Comparison of ENCODE assay signal across 25 cellular contexts in the genomic region with DNA sequence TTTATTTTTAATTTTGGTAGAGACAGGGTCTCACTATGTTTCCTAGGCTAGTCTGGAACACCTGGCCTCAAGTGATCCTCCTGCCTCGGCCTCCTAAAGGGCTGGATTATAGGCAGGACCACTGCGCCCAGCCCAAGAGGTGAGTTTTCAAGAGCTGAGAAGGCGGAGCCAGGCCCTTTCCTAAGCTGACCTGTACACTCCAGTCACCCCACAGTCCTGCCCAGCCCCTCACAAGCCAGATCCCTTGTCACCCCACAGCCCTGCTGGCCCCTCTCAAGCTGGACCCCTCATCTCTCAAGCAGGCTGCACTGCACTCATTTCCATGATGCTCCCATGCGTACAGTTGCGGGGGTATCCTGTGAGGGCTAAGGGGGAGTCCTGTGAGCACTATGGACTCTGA.
"Had no signal": no experiment of that assay in that cellular context is flagged by ENCODE, and none has a peak within 500 bp of the region (broad histone marks: within the 10 kb centered on the region; RNA-seq: fewer than 3 reads in every experiment).

No MANE protein-coding gene starts in this region.

- DNase-seq: activated CD4-positive, alpha-beta T cell treated with anti-CD3 and anti-CD28 coated beads, Interleukin-2, amount 10 ng/mL, durations not matched to agents 7 days and 5 days; activated CD4-positive, alpha-beta T cell treated with anti-CD3 and anti-CD28 coated beads, Interleukin-2, amount 50 U/mL, for 48 hours; activated CD4-positive, CD25-positive, alpha-beta regulatory T cell; activated CD8-positive, alpha-beta T cell treated with anti-CD3 and anti-CD28 coated beads, Interleukin-2, amount 10 ng/mL, durations not matched to agents 7 days and 5 days; activated naive CD4-positive, alpha-beta T cell treated with anti-CD3 and anti-CD28 coated beads, Interleukin-2, amount 10 ng/mL, durations not matched to agents 7 days and 5 days; activated naive CD8-positive, alpha-beta T cell treated with anti-CD3 and anti-CD28 coated beads, Interleukin-2, amount 50 U/mL, for 24 hours; activated T-cell treated with anti-CD3 and anti-CD28 coated beads for 4 hours; activated T-cell treated with anti-CD3 and anti-CD28 coated beads, Interleukin-2, amount 50 U/mL, for 4 hours; anterior cingulate cortex; caudate nucleus; MM.1S; MV-4-11; NCI-H1092; NCI-H1436 treated with DMSO at 0.1 percent for 48 hours; NCI-H1694 treated with DMSO at 0.1 percent for 48 hours; NCI-H2029; NCI-H345; NCI-H524 treated with DMSO at 0.1 percent for 48 hours; SHP77; SJCRH30; T1000; WERI-Rb-1 had no signal

- H3K27ac ChIP-seq: SJCRH30, SK-N-MC, WERI-Rb-1 had no signal

- H3K36me3 ChIP-seq: SJCRH30, WERI-Rb-1 had no signal

- ATAC-seq: activated CD8-positive, alpha-beta T cell treated with anti-CD3 and anti-CD28 coated beads, Interleukin-2, amount 10 ng/mL, durations not matched to agents 7 days and 5 days; activated naive CD8-positive, alpha-beta T cell treated with anti-CD3 and anti-CD28 coated beads, Interleukin-2, amount 50 U/mL, for 24 hours; activated T-cell treated with anti-CD3 and anti-CD28 coated beads, Interleukin-2, amount 50 U/mL, for 4 hours; Panc1 had no signal

- H3K4me3 ChIP-seq: SJCRH30, SK-N-MC had no signal

- FAIRE-seq: bronchial epithelial cell had no signal

- H3K9me3 ChIP-seq: SJCRH30 had no signal
